Comparison of ENCODE assay signal across 1 cellular context in genomic region chr11:43984519-43985385, GRCh38.
TF ChIP-seq lines count a peak whose summit lies in the region.

No MANE protein-coding gene starts in this region.

TF ChIP-seq in HepG2, 621 proteins besides CTCF, POLR2A, EP300 and RAD21 (continued from another document and continues in another):
- no peak for TF ChIP-seq IRF1 (CRISPR knock-in tag; IDR thresholded peaks at IDR 0.05; ENCODE audit: low read depth)
- peak; percentile 24; the same call in 1 of the 2 replicates for TF ChIP-seq TAF1 (CRISPR knock-in tag; IDR thresholded peaks at IDR 0.05)
- peak; percentile 47; the same call in 1 of the 2 replicates for TF ChIP-seq TFDP1 (CRISPR knock-in tag; IDR thresholded peaks at IDR 0.05; ENCODE audit: borderline replicate concordance)
- peak; percentile 92 for TF ChIP-seq ZKSCAN5 (CRISPR knock-in tag; IDR thresholded peaks at IDR 0.05)
- peak; percentile 50; the same call in 1 of the 2 replicates for TF ChIP-seq MIXL1 (CRISPR knock-in tag; IDR thresholded peaks at IDR 0.05)
- TF ChIP-seq ZNF224 (CRISPR knock-in tag; IDR thresholded peaks at IDR 0.05) = peak; percentile 65; the same call in 1 of the 2 replicates
- no peak for TF ChIP-seq KDM1A (CRISPR knock-in tag; IDR thresholded peaks at IDR 0.05)
- no peak for TF ChIP-seq NR1H2 (CRISPR knock-in tag; IDR thresholded peaks at IDR 0.05; ENCODE audit: borderline replicate concordance, low read depth)
- TF ChIP-seq ZNF644 (CRISPR knock-in tag; IDR thresholded peaks at IDR 0.05; ENCODE audit: low read depth) = 0 out of 2 replicates have a peak, but pooled peaks have one; percentile 42
- peak; percentile 74 for TF ChIP-seq ZNF143 (CRISPR knock-in tag; IDR thresholded peaks at IDR 0.05)
- peak; percentile 91; the same call in 1 of the 2 replicates for TF ChIP-seq ZNF430 (CRISPR knock-in tag; IDR thresholded peaks at IDR 0.05)
- 0 out of 2 replicates have a peak, but pooled peaks have one; percentile 22 for TF ChIP-seq SALL1 (CRISPR knock-in tag; IDR thresholded peaks at IDR 0.05)
- TF ChIP-seq MED8 (CRISPR knock-in tag; IDR thresholded peaks at IDR 0.05; ENCODE audit: insufficient replicate concordance) = no peak
- TF ChIP-seq HMGXB3 (CRISPR knock-in tag; IDR thresholded peaks at IDR 0.05; ENCODE audit: borderline replicate concordance) = peak; percentile 35; the same call in 1 of the 2 replicates
- no peak for TF ChIP-seq RNF219 (CRISPR knock-in tag; IDR thresholded peaks at IDR 0.05)
- 0 out of 2 replicates have a peak, but pooled peaks have one; percentile 34 for TF ChIP-seq THAP7 (CRISPR knock-in tag; IDR thresholded peaks at IDR 0.05)
- 0 out of 2 replicates have a peak, but pooled peaks have one; percentile 32 for TF ChIP-seq PHF8 (CRISPR knock-in tag; IDR thresholded peaks at IDR 0.05)
- TF ChIP-seq RNF2 (conservative IDR thresholded peaks at IDR 0.05; ENCODE audit: low read depth) = 0 out of 2 replicates have a peak, but pooled peaks have one; percentile 40
- TF ChIP-seq THAP9 (CRISPR knock-in tag; IDR thresholded peaks at IDR 0.05; ENCODE audit: borderline replicate concordance) = peak; percentile 34; the same call in 1 of the 2 replicates
- TF ChIP-seq ZNF567 (CRISPR knock-in tag; IDR thresholded peaks at IDR 0.05; ENCODE audit: borderline replicate concordance) = 0 out of 2 replicates have a peak, but pooled peaks have one; percentile 65
- TF ChIP-seq SNRNP70 (IDR thresholded peaks at IDR 0.05; ENCODE audit: low read depth, low read length) = no peak
- TF ChIP-seq FOXC1 (CRISPR knock-in tag; IDR thresholded peaks at IDR 0.05; ENCODE audit: borderline replicate concordance) = peak; percentile 62; the same call in 1 of the 2 replicates
- TF ChIP-seq PAXIP1 (CRISPR knock-in tag; conservative IDR thresholded peaks at IDR 0.05) = peak; percentile 41; the same call in 1 of the 2 replicates
- peak; percentile 45; the same call in 1 of the 2 replicates for TF ChIP-seq UBTF (CRISPR knock-in tag; IDR thresholded peaks at IDR 0.05)
- TF ChIP-seq SNAI1 (CRISPR knock-in tag; IDR thresholded peaks at IDR 0.05; ENCODE audit: borderline replicate concordance) = no peak
- TF ChIP-seq ZNF441 (CRISPR knock-in tag; IDR thresholded peaks at IDR 0.05; ENCODE audit: borderline replicate concordance) = 0 out of 2 replicates have a peak, but pooled peaks have one; percentile 15
- no peak for TF ChIP-seq KLF6 (CRISPR knock-in tag; IDR thresholded peaks at IDR 0.05)
- peak; percentile 80; the same call in 1 of the 2 replicates for TF ChIP-seq ZNF431 (CRISPR knock-in tag; IDR thresholded peaks at IDR 0.05; ENCODE audit: borderline replicate concordance, low read depth)
- peak; percentile 77 for TF ChIP-seq ZNF225 (CRISPR knock-in tag; IDR thresholded peaks at IDR 0.05)
- 0 out of 2 replicates have a peak, but pooled peaks have one; percentile 16 for TF ChIP-seq DRAP1 (CRISPR knock-in tag; IDR thresholded peaks at IDR 0.05)
- peak; percentile 59 for TF ChIP-seq ZMYM4 (CRISPR knock-in tag; IDR thresholded peaks at IDR 0.05)
- peak; percentile 44; the same call in 1 of the 2 replicates for TF ChIP-seq ZNF350 (CRISPR knock-in tag; IDR thresholded peaks at IDR 0.05; ENCODE audit: borderline replicate concordance, low read depth)
- no peak for TF ChIP-seq ZNF777 (CRISPR knock-in tag; IDR thresholded peaks at IDR 0.05)
- no peak for TF ChIP-seq AKAP8 (CRISPR knock-in tag; IDR thresholded peaks at IDR 0.05)
- TF ChIP-seq GABPA (IDR thresholded peaks at IDR 0.05; ENCODE audit: low read depth, low read length) = no peak
- TF ChIP-seq GABPA (CRISPR knock-in tag; IDR thresholded peaks at IDR 0.05; ENCODE audit: low read depth) = peak; percentile 68
- peak; percentile 40; the same call in 1 of the 2 replicates for TF ChIP-seq SOX5 (CRISPR knock-in tag; IDR thresholded peaks at IDR 0.05; ENCODE audit: borderline replicate concordance)
- TF ChIP-seq ZNF605 (CRISPR knock-in tag; IDR thresholded peaks at IDR 0.05) = 0 out of 2 replicates have a peak, but pooled peaks have one; percentile 16
